In genomic region chr15:29935296-29936020, GRCh38 we compare ENCODE assay signal across 11 cellular contexts.
A peak's percentile ranks its signal among the peaks of the same experiment; 100 is the strongest.
DNase-seq lines count a peak whose midpoint lies in the region; ATAC-seq and TF ChIP-seq lines count a peak whose summit lies in the region.
"Had no signal": no experiment of that assay in that cellular context is flagged by ENCODE, and none has a peak within 500 bp of the region (broad histone marks: within the 10 kb centered on the region; RNA-seq: fewer than 3 reads in every experiment).

No MANE protein-coding gene starts in this region.

- no peak for ATAC-seq in activated naive CD4-positive, alpha-beta T cell treated with anti-CD3 and anti-CD28 coated beads, Interleukin-2, amount 50 U/mL, for 72 hours
- peak; percentile 50 to 63 for ATAC-seq in right cardiac atrium
- no peak for ATAC-seq in GM18517 (IDR thresholded peaks at IDR 0.05; ENCODE audit: unreplicated experiment)
- no peak for ATAC-seq in HG02885 (IDR thresholded peaks at IDR 0.05; ENCODE audit: poor library complexity, unreplicated experiment)

- no peaks in the 10 kb centered on the region for H3K36me3 ChIP-seq in transverse colon

- no peaks in the 10 kb centered on the region for H3K36me3 Mint-ChIP-seq in activated naive CD4-positive, alpha-beta T cell treated with anti-CD3 and anti-CD28 coated beads, Interleukin-2, amount 50 U/mL, for 24 hours
- no peaks in the 10 kb centered on the region for H3K36me3 Mint-ChIP-seq in activated naive CD4-positive, alpha-beta T cell treated with anti-CD3 and anti-CD28 coated beads, Interleukin-2, amount 50 U/mL, for 72 hours
- H3K36me3 Mint-ChIP-seq: activated naive CD8-positive, alpha-beta T cell had no signal

- H3K27ac Mint-ChIP-seq in activated naive CD4-positive, alpha-beta T cell treated with anti-CD3 and anti-CD28 coated beads, Interleukin-2, amount 50 U/mL, for 24 hours = peak overlapping the region; percentile 24
- H3K27ac Mint-ChIP-seq in activated naive CD4-positive, alpha-beta T cell treated with anti-CD3 and anti-CD28 coated beads, Interleukin-2, amount 50 U/mL, for 72 hours = peak overlapping the region in 1 of 2 donors; percentile 3
- H3K27ac Mint-ChIP-seq: activated naive CD8-positive, alpha-beta T cell had no signal

- no peak for TF ChIP-seq EP300 in transverse colon (IDR thresholded peaks at IDR 0.05; ENCODE audit: low read depth)

- H3K4me3 Mint-ChIP-seq in activated naive CD4-positive, alpha-beta T cell treated with anti-CD3 and anti-CD28 coated beads, Interleukin-2, amount 50 U/mL, for 24 hours = no peak overlapping the region
- H3K4me3 Mint-ChIP-seq: activated naive CD8-positive, alpha-beta T cell had no signal

- H3K27me3 Mint-ChIP-seq in activated naive CD4-positive, alpha-beta T cell treated with anti-CD3 and anti-CD28 coated beads, Interleukin-2, amount 50 U/mL, for 24 hours = peaks cover 20% of the 10 kb centered on the region

- H3K9me3 ChIP-seq in right cardiac atrium (ENCODE audit: control insufficient read depth, low read length) (no peaks in the 10 kb centered on the region), transverse colon (no peaks in the 10 kb centered on the region)

- TF ChIP-seq POLR2A in transverse colon (IDR thresholded peaks at IDR 0.05) = no peak

- no peaks in the 10 kb centered on the region for H3K9me3 Mint-ChIP-seq in activated naive CD4-positive, alpha-beta T cell treated with anti-CD3 and anti-CD28 coated beads, Interleukin-2, amount 50 U/mL, for 24 hours
- no peaks in the 10 kb centered on the region for H3K9me3 Mint-ChIP-seq in activated naive CD4-positive, alpha-beta T cell treated with anti-CD3 and anti-CD28 coated beads, Interleukin-2, amount 50 U/mL, for 72 hours

- H3K4me3 ChIP-seq in right cardiac atrium (ENCODE audit: low read length) = no peak overlapping the region
- H3K4me3 ChIP-seq in transverse colon = no peak overlapping the region

- intact Hi-C loops in right cardiac atrium (cut with DNase I) (no loop called here), transverse colon (cut with DNase I; ENCODE audit: low total_unique reads) (loop anchor here (1.0 kb wide), 1 partner anchor 33 kb away; no protein-coding TSS in a partner anchor)

- no peaks in the 10 kb centered on the region for H3K27me3 ChIP-seq in right cardiac atrium (ENCODE audit: control insufficient read depth, insufficient read depth)
- no peaks in the 10 kb centered on the region for H3K27me3 ChIP-seq in transverse colon

- 80% methylated on average over 3 of the region's 3 CpGs for WGBS in right cardiac atrium
- WGBS in transverse colon (ENCODE audit: low coverage in 1 of 2), 2 donors = 56 to 82% methylated on average over 1 to 3 of the region's 3 CpGs

- DNase-seq in activated naive CD4-positive, alpha-beta T cell treated with anti-CD3 and anti-CD28 coated beads, Interleukin-2, amount 50 U/mL, for 72 hours (ENCODE audit: low spot score in 2 of 2) = no peak
- DNase-seq in right cardiac atrium = no peak
- DNase-seq in transverse colon = peak; percentile 70
- DNase-seq in NCI-H2029 (lab: John Stamatoyannopoulos, UW) = no peak
- DNase-seq: activated CD4-positive, CD25-positive, alpha-beta regulatory T cell treated with anti-CD3 and anti-CD28 coated beads, Interleukin-2, amount 50 U/mL, for 72 hours; NCI-H1105 treated with DMSO at 0.1 percent for 48 hours had no signal

- TF ChIP-seq CTCF in VCaP (conservative IDR thresholded peaks at IDR 0.05) (peak; percentile 23; the same call in 1 of the 2 replicates), transverse colon (IDR thresholded peaks at IDR 0.05) (peak; percentile 17 to 60 (median 44))

- H3K27ac ChIP-seq in VCaP = no peak overlapping the region
- no peak overlapping the region for H3K27ac ChIP-seq in right cardiac atrium (ENCODE audit: low read length)
- H3K27ac ChIP-seq in transverse colon = no peak overlapping the region

- H3K4me1 ChIP-seq in right cardiac atrium (ENCODE audit: control insufficient read depth, insufficient read depth, low read length) (peaks cover 3% of the 10 kb centered on the region), transverse colon (peaks cover 0 to 14% (median 0%) of the 10 kb centered on the region in 4 donors)

- in situ Hi-C loops in transverse colon (cut with MboI; ENCODE audit: low pct_ligation_motif_present in 1 of 4, low pct_unique_long_range_greater_than_20kb in 1 of 4, low sequenced_read_pairs in 3 of 4) = loop anchor here in 1 of 4 donors (25.0 kb wide), 1 partner anchor 273 kb away; no protein-coding TSS in a partner anchor

- no peaks in the 10 kb centered on the region for H3K4me1 Mint-ChIP-seq in activated naive CD4-positive, alpha-beta T cell treated with anti-CD3 and anti-CD28 coated beads, Interleukin-2, amount 50 U/mL, for 24 hours

Comparison
In these comparisons a context has a peak if more than half of its experiments do, and no peak if none do; other contexts are left out.
1. ATAC-seq: peak in right cardiac atrium (2 of 2); none in activated naive CD4-positive, alpha-beta T cell treated with anti-CD3 and anti-CD28 coated beads, Interleukin-2, amount 50 U/mL, for 72 hours (0 of 2), GM18517 (single experiment) and HG02885 (single experiment).